In the genomic region with DNA sequence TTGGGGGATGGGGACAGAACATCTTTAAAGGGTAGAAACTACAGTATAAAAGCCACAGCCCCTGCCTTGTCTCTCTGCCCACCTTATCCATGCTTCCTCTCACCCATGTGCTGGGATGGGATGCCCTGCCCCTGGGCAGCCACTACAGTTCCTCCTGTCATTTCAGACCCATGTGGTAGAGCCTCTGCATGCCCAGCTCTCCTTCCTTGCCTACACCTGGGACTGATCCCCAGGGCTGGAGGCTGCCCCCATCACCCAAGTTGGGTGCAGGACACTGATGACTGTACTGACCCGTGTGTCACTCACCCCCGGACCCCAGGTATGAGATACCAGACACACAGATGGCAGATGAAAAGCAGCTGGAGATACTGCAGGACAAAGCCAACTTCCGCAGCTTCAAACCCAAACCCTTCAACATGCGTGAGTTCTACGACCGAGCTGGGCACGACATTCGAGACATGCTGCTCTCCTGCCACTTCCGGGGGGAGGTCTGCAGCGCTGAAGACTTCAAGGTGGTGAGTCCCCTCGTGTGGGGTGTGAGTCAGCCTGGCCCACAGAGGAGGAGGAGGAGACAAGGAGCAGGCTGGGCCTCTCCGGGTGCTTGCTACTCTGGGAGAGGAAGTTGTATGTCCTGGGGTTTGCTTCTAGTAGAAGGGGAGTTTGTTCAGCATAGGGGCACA, we compare ENCODE assay signal across 8 cellular contexts. TPM values are rescaled to one million over a fixed set of nuclear protein-coding genes. Genes with fewer than 3 reads are reported as not detected.
DNase-seq lines count a peak whose midpoint lies in the region; FAIRE-seq and TF ChIP-seq lines count a peak whose summit lies in the region.
"Had no signal": no experiment of that assay in that cellular context is flagged by ENCODE, and none has a peak within 500 bp of the region (broad histone marks: within the 10 kb centered on the region; RNA-seq: fewer than 3 reads in every experiment).

No MANE protein-coding gene starts in this region.

- no peak overlapping the region for H3K4me3 ChIP-seq in sigmoid colon
- H3K4me3 ChIP-seq: adrenal gland had no signal

- peak; percentile 51 for FAIRE-seq in HTR-8/SVneo (lab: Jason Lieb, UNC)

- no peak overlapping the region for H3K27ac ChIP-seq in sigmoid colon
- H3K27ac ChIP-seq: adrenal gland had no signal

- H3K9me3 ChIP-seq in sigmoid colon = no peaks in the 10 kb centered on the region
- H3K9me3 ChIP-seq: adrenal gland had no signal

- no peak for TF ChIP-seq POLR2A in sigmoid colon (IDR thresholded peaks at IDR 0.05)

- WGBS in sigmoid colon, 2 donors = 52 to 83% methylated on average over 12 of the region's 12 CpGs

- DNase-seq in HTR-8/SVneo (ENCODE audit: insufficient read length, low spot score) (no peak), activated T-cell treated with anti-CD3 and anti-CD28 coated beads for 1 hour (ENCODE audit: low read depth) (peak; percentile 30), HPDE6-E6E7 (ENCODE audit: extremely low spot score) (no peak), 8988T (no peak), sigmoid colon (no peak)
- peak; percentile 49 to 57 for DNase-seq in stimulated activated CD4-positive, alpha-beta T cell treated with anti-CD3 and anti-CD28 coated beads, Interleukin-15, amount 100 ng/mL, for 48 hours (ENCODE audit: low read depth in 2 of 2)
- DNase-seq: adrenal gland, islet precursor cell had no signal

- peaks cover 0 to 30% (median 25%) of the 10 kb centered on the region in 4 donors for H3K4me1 ChIP-seq in sigmoid colon

- no peak for TF ChIP-seq EP300 in sigmoid colon (IDR thresholded peaks at IDR 0.05)

- TF ChIP-seq CTCF in sigmoid colon (IDR thresholded peaks at IDR 0.05) = no peak

- H3K36me3 ChIP-seq in sigmoid colon = peaks cover 0 to 8% (median 0%) of the 10 kb centered on the region in 4 donors
- H3K36me3 ChIP-seq: adrenal gland had no signal

- no peaks in the 10 kb centered on the region for H3K27me3 ChIP-seq in sigmoid colon

- intact Hi-C loops in sigmoid colon (cut with DNase I) = no loop called here

RNA-seq across cellular contexts. Expression of gene ASIC1, which starts 2.2 kb away (rescaled TPM):
- total RNA-seq in sigmoid colon = 1 to 10 TPM; 3.5 to 6.9 (median 5.2) TPM
- polyA plus RNA-seq in sigmoid colon = 1 to 10 TPM in 2 of 3 donors, not detected in 1; 1.3 to 1.6 TPM

RNA-seq across cellular contexts. Expression of gene SMARCD1, which starts 25.6 kb away (rescaled TPM):
- 10 to 100 TPM; 22.4 to 64.8 (median 39.2) TPM for total RNA-seq in sigmoid colon
- polyA plus RNA-seq in sigmoid colon = 10 to 100 TPM; 16.0 to 26.4 (median 24.1) TPM

RNA-seq across cellular contexts. Expression of gene RACGAP1, which starts 34.3 kb away (rescaled TPM):
- total RNA-seq in sigmoid colon = 10 to 100 TPM; 14.1 to 42.6 (median 27.0) TPM
- polyA plus RNA-seq in sigmoid colon = 10 to 100 TPM in 1 of 3 donors, 1 to 10 TPM in 2; 4.8 to 22.5 (median 8.3) TPM

RNA-seq across cellular contexts. Expression of gene GPD1, which starts 44.2 kb away (rescaled TPM):
- total RNA-seq in sigmoid colon = 10 to 100 TPM in 1 of 4 donors, 1 to 10 TPM in 1, under 1 TPM in 2; 0.55 to 59.6 (median 1.5) TPM
- polyA plus RNA-seq in sigmoid colon = 10 to 100 TPM in 1 of 3 donors, 1 to 10 TPM in 2; 3.0 to 19.8 (median 3.6) TPM

RNA-seq across cellular contexts. Expression of gene COX14, which starts 52.5 kb away (rescaled TPM):
- total RNA-seq in sigmoid colon = 100 to 1,000 TPM in 1 of 4 donors, 10 to 100 TPM in 3; 87.8 to 179 (median 93.8) TPM
- polyA plus RNA-seq in sigmoid colon = 100 to 1,000 TPM; 124 to 266 (median 187) TPM

Comparison
In these comparisons a context has a peak if more than half of its experiments do, and no peak if none do; other contexts are left out.
1. DNase-seq: peak in activated T-cell treated with anti-CD3 and anti-CD28 coated beads for 1 hour (single experiment) and stimulated activated CD4-positive, alpha-beta T cell treated with anti-CD3 and anti-CD28 coated beads, Interleukin-15, amount 100 ng/mL, for 48 hours (2 of 2); none in HTR-8/SVneo (single experiment), HPDE6-E6E7 (single experiment), 8988T (single experiment) and sigmoid colon (single experiment).